ENCODE assay signal across 20 cellular contexts in the genomic region with DNA sequence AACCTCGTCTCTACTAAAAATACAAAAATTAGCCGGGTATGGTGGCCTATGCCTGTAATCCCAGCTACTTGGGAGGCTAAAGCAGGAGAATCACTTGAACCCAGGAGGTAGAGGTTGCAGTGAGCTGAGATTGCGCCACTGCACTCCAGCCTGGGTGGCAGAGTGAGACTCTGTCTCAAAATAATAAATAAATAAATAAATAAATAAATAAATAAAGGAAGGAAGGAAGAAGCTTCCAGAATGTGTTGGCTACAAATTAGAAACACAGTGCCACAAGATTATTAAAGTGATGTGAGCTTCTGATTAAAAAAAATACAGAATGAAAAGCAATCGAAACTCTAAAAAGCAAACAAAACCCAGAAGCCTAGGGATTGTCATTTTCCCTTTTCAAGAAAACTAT. TPM values are rescaled to one million over a fixed set of nuclear protein-coding genes. Genes with fewer than 3 reads are reported as not detected.
"Had no signal": no experiment of that assay in that cellular context is flagged by ENCODE, and none has a peak within 500 bp of the region (broad histone marks: within the 10 kb centered on the region; RNA-seq: fewer than 3 reads in every experiment).

No MANE protein-coding gene starts in this region.

RNA-seq across cellular contexts. Expression of a gene that starts 30.4 kb away (rescaled TPM):
- total RNA-seq: activated naive CD4-positive, alpha-beta T cell treated with anti-CD3 and anti-CD28 coated beads for 36 hours; activated naive CD4-positive, alpha-beta T cell treated with anti-CD3 and anti-CD28 coated beads, Interleukin-2, amount 50 U/mL, for 72 hours; activated naive CD8-positive, alpha-beta T cell treated with anti-CD3 and anti-CD28 coated beads for 36 hours; activated naive CD8-positive, alpha-beta T cell treated with anti-CD3 and anti-CD28 coated beads, Interleukin-2, amount 10 ng/mL, durations not matched to agents 7 days and 5 days; activated T-cell treated with anti-CD3 and anti-CD28 coated beads, Interleukin-2, amount 50 U/mL, for 4 hours; activated T-helper 1 cell treated with anti-CD3 and anti-CD28 coated beads, Interleukin-12 subunit alpha, Interleukin-12 subunit beta, Interleukin-2, Interleukin-4 antibody, amounts not matched to agents 30 ng/mL and 10 ng/mL and 1 ng/mL, durations not matched to agents 14 hours and 24 hours and 36 hours; activated T-helper 17 cell treated with anti-CD3 and anti-CD28 coated beads, Interleukin-2, amount 50 U/mL, for 72 hours; activated T-helper 2 cell treated with anti-CD3 and anti-CD28 coated beads, Interferon-gamma antibody, Interleukin-2, Interleukin-4, amounts not matched to agents 10 μg/mL and 5 μg/mL and 100 μg/mL, durations not matched to agents 14 hours and 24 hours and 36 hours; adrenal gland; aorta; ascending aorta; astrocyte; body of pancreas; breast epithelium; bronchial epithelial cell; cardiac muscle cell; cardiac septum; cerebellum; chondrocyte had no signal
- polyA plus RNA-seq: adipose tissue, adrenal gland, aorta, cardiac muscle cell had no signal

RNA-seq across cellular contexts. Expression of a gene that starts 44.3 kb away (rescaled TPM):
- total RNA-seq: aorta, ascending aorta, bronchial epithelial cell, cardiac muscle cell, cardiac septum, cerebellum, chondrocyte had no signal
- polyA plus RNA-seq: aorta had no signal

RNA-seq across cellular contexts. Expression of a gene that starts 52.3 kb away (rescaled TPM):
- total RNA-seq: ascending aorta, astrocyte, cardiac muscle cell, chondrocyte had no signal
- polyA plus RNA-seq: cardiac muscle cell had no signal
